Comparison of ENCODE assay signal across 23 cellular contexts in the genomic region with DNA sequence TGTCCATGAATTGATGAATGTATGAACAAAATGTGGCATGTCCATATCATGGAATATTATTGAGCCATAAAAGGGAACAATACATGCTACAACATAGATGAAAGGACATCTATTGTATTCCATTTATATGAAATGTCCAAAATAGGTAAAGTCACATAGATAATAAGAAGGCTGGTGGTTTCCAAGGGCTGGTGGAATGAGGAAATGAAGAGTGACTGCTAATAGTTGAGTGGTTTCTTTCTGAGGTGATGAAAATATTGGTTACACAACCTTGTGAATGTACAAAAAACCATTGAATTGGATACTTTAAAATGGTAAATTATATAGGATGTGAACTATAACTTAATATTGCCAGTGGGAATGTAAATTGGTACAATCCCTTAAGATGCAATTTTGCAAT. TPM values are rescaled to one million over a fixed set of nuclear protein-coding genes. Genes with fewer than 3 reads are reported as not detected.
A peak's percentile ranks its signal among the peaks of the same experiment; 100 is the strongest.
DNase-seq lines count a peak whose midpoint lies in the region; ATAC-seq lines count a peak whose summit lies in the region.
"Had no signal": no experiment of that assay in that cellular context is flagged by ENCODE, and none has a peak within 500 bp of the region (broad histone marks: within the 10 kb centered on the region; RNA-seq: fewer than 3 reads in every experiment).

No MANE protein-coding gene starts in this region.

- intact Hi-C loops in activated T-helper 2 cell treated with anti-CD3 and anti-CD28 coated beads, Interferon-gamma antibody, Interleukin-2, Interleukin-4, amounts not matched to agents 10 μg/mL and 5 μg/mL and 100 μg/mL, durations not matched to agents 14 hours and 24 hours and 36 hours (cut with micrococcal nuclease): loop anchor here (10.0 kb wide), 1 partner anchor 1005 kb away; no protein-coding TSS in a partner anchor
- intact Hi-C loops in left ventricle myocardium superior (cut with micrococcal nuclease): no loop called here

- H3K4me3 Mint-ChIP-seq in activated naive CD8-positive, alpha-beta T cell treated with anti-CD3 and anti-CD28 coated beads, Interleukin-2, amount 50 U/mL, for 24 hours: no peak overlapping the region
- no peak overlapping the region for H3K4me3 Mint-ChIP-seq in activated naive CD8-positive, alpha-beta T cell treated with anti-CD3 and anti-CD28 coated beads for 36 hours
- H3K4me3 Mint-ChIP-seq in activated T-helper 2 cell treated with anti-CD3 and anti-CD28 coated beads, Interferon-gamma antibody, Interleukin-2, Interleukin-4, amounts not matched to agents 10 μg/mL and 5 μg/mL and 100 μg/mL, durations not matched to agents 14 hours and 24 hours and 36 hours (ENCODE audit: low read depth): no peak overlapping the region
- H3K4me3 Mint-ChIP-seq: activated naive CD8-positive, alpha-beta T cell; H9 had no signal

- peaks cover 2% of the 10 kb centered on the region for H3K36me3 Mint-ChIP-seq in activated naive CD8-positive, alpha-beta T cell treated with anti-CD3 and anti-CD28 coated beads, Interleukin-2, amount 50 U/mL, for 24 hours (ENCODE audit: low read depth)
- H3K36me3 Mint-ChIP-seq in activated naive CD8-positive, alpha-beta T cell treated with anti-CD3 and anti-CD28 coated beads for 36 hours: peaks cover 10% of the 10 kb centered on the region
- peaks cover 12% of the 10 kb centered on the region for H3K36me3 Mint-ChIP-seq in activated T-helper 2 cell treated with anti-CD3 and anti-CD28 coated beads, Interferon-gamma antibody, Interleukin-2, Interleukin-4, amounts not matched to agents 10 μg/mL and 5 μg/mL and 100 μg/mL, durations not matched to agents 14 hours and 24 hours and 36 hours (ENCODE audit: low read depth)

- H3K9me3 Mint-ChIP-seq in activated naive CD8-positive, alpha-beta T cell treated with anti-CD3 and anti-CD28 coated beads, Interleukin-2, amount 50 U/mL, for 24 hours: no peaks in the 10 kb centered on the region
- H3K9me3 Mint-ChIP-seq in activated naive CD8-positive, alpha-beta T cell treated with anti-CD3 and anti-CD28 coated beads for 36 hours: peaks cover 2% of the 10 kb centered on the region
- H3K9me3 Mint-ChIP-seq in activated T-helper 2 cell treated with anti-CD3 and anti-CD28 coated beads, Interferon-gamma antibody, Interleukin-2, Interleukin-4, amounts not matched to agents 10 μg/mL and 5 μg/mL and 100 μg/mL, durations not matched to agents 14 hours and 24 hours and 36 hours: no peaks in the 10 kb centered on the region
- H3K9me3 Mint-ChIP-seq: H9; stimulated activated naive CD8-positive, alpha-beta T cell treated with anti-CD3 and anti-CD28 coated beads, Interleukin-15, Interleukin-2, amounts not matched to agents 100 ng/mL and 50 ng/mL, for 24 hours had no signal

- no peak for DNase-seq in activated naive CD8-positive, alpha-beta T cell treated with anti-CD3 and anti-CD28 coated beads, Interleukin-2, amount 50 U/mL, for 24 hours
- DNase-seq in activated naive CD8-positive, alpha-beta T cell treated with anti-CD3 and anti-CD28 coated beads for 36 hours: no peak
- DNase-seq in NOMO-1 treated with DMSO at 0.1 percent for 48 hours (lab: John Stamatoyannopoulos, UW; ENCODE audit: unreplicated experiment) (peak; percentile 82), NCI-H524 treated with DMSO at 0.1 percent for 48 hours (lab: John Stamatoyannopoulos, UW) (no peak), left ventricle myocardium superior (no peak), retina (no peak)
- DNase-seq in activated T-helper 2 cell treated with anti-CD3 and anti-CD28 coated beads, Interferon-gamma antibody, Interleukin-2, Interleukin-4, amounts not matched to agents 10 μg/mL and 5 μg/mL and 100 μg/mL, durations not matched to agents 14 hours and 24 hours and 36 hours (ENCODE audit: low spot score): no peak
- DNase-seq in activated CD4-positive, alpha-beta T cell treated with anti-CD3 and anti-CD28 coated beads for 4 hours: no peak
- DNase-seq: activated CD4-positive, alpha-beta T cell treated with anti-CD3 and anti-CD28 coated beads, Interleukin-2, amount 50 U/mL, for 4 hours; central memory CD4-positive, alpha-beta T cell; DMS79; dorsolateral prefrontal cortex; H9; kidney glomerular epithelial cell; NCI-H1105 treated with DMSO at 0.1 percent for 48 hours; NCI-H2029 treated with DMSO at 0.1 percent for 48 hours; NCI-H226; NCI-H774; thyroid gland; WERI-Rb-1 had no signal

- H3K27me3 Mint-ChIP-seq in activated naive CD8-positive, alpha-beta T cell treated with anti-CD3 and anti-CD28 coated beads, Interleukin-2, amount 50 U/mL, for 24 hours: no peaks in the 10 kb centered on the region
- no peaks in the 10 kb centered on the region for H3K27me3 Mint-ChIP-seq in activated naive CD8-positive, alpha-beta T cell treated with anti-CD3 and anti-CD28 coated beads for 36 hours
- H3K27me3 Mint-ChIP-seq in activated T-helper 2 cell treated with anti-CD3 and anti-CD28 coated beads, Interferon-gamma antibody, Interleukin-2, Interleukin-4, amounts not matched to agents 10 μg/mL and 5 μg/mL and 100 μg/mL, durations not matched to agents 14 hours and 24 hours and 36 hours (ENCODE audit: low read depth): peaks cover 2% of the 10 kb centered on the region
- H3K27me3 Mint-ChIP-seq: activated naive CD8-positive, alpha-beta T cell; stimulated activated naive CD8-positive, alpha-beta T cell treated with anti-CD3 and anti-CD28 coated beads, Interleukin-15, Interleukin-2, amounts not matched to agents 100 ng/mL and 50 ng/mL, for 24 hours had no signal

- peaks cover 46% of the 10 kb centered on the region for H3K4me1 Mint-ChIP-seq in activated naive CD8-positive, alpha-beta T cell treated with anti-CD3 and anti-CD28 coated beads, Interleukin-2, amount 50 U/mL, for 24 hours
- peaks cover 39% of the 10 kb centered on the region for H3K4me1 Mint-ChIP-seq in activated naive CD8-positive, alpha-beta T cell treated with anti-CD3 and anti-CD28 coated beads for 36 hours
- H3K4me1 Mint-ChIP-seq in activated T-helper 2 cell treated with anti-CD3 and anti-CD28 coated beads, Interferon-gamma antibody, Interleukin-2, Interleukin-4, amounts not matched to agents 10 μg/mL and 5 μg/mL and 100 μg/mL, durations not matched to agents 14 hours and 24 hours and 36 hours (ENCODE audit: low read depth): peaks cover 39% of the 10 kb centered on the region

- no peak for ATAC-seq in activated naive CD8-positive, alpha-beta T cell treated with anti-CD3 and anti-CD28 coated beads, Interleukin-2, amount 50 U/mL, for 24 hours
- no peak for ATAC-seq in left ventricle myocardium superior
- ATAC-seq: sciatic nerve had no signal

- H3K27ac Mint-ChIP-seq in activated naive CD8-positive, alpha-beta T cell treated with anti-CD3 and anti-CD28 coated beads, Interleukin-2, amount 50 U/mL, for 24 hours: peak overlapping the region; percentile 43
- no peak overlapping the region for H3K27ac Mint-ChIP-seq in activated naive CD8-positive, alpha-beta T cell treated with anti-CD3 and anti-CD28 coated beads for 36 hours
- H3K27ac Mint-ChIP-seq in activated T-helper 2 cell treated with anti-CD3 and anti-CD28 coated beads, Interferon-gamma antibody, Interleukin-2, Interleukin-4, amounts not matched to agents 10 μg/mL and 5 μg/mL and 100 μg/mL, durations not matched to agents 14 hours and 24 hours and 36 hours: peak overlapping the region; percentile 49
- H3K27ac Mint-ChIP-seq: activated naive CD8-positive, alpha-beta T cell; H9 had no signal

RNA-seq across cellular contexts. Expression of a gene that starts 5.2 kb away (rescaled TPM):
- 10 to 100 TPM; 10.4 to 11.7 TPM for total RNA-seq in activated naive CD8-positive, alpha-beta T cell treated with anti-CD3 and anti-CD28 coated beads for 36 hours
- 19.0 and 19.6 TPM in 2 replicates for total RNA-seq in activated T-helper 2 cell treated with anti-CD3 and anti-CD28 coated beads, Interferon-gamma antibody, Interleukin-2, Interleukin-4, amounts not matched to agents 10 μg/mL and 5 μg/mL and 100 μg/mL, durations not matched to agents 14 hours and 24 hours and 36 hours
- 11.0 TPM for total RNA-seq in left ventricle myocardium superior
